33 cellular contexts compared by ENCODE assay signal in genomic region chr3:12388185-12388584, GRCh38.
"Had no signal": no experiment of that assay in that cellular context is flagged by ENCODE, and none has a peak within 500 bp of the region (broad histone marks: within the 10 kb centered on the region; RNA-seq: fewer than 3 reads in every experiment).

No MANE protein-coding gene starts in this region.

- H3K4me1 Mint-ChIP-seq: activated naive CD4-positive, alpha-beta T cell treated with anti-CD3 and anti-CD28 coated beads, Interleukin-2, amount 10 ng/mL, durations not matched to agents 7 days and 5 days; WTC11 had no signal

- H3K27ac Mint-ChIP-seq: activated CD4-positive, alpha-beta memory T cell treated with anti-CD3 and anti-CD28 coated beads, Interleukin-2, amount 10 ng/mL, durations not matched to agents 7 days and 5 days; activated CD4-positive, alpha-beta T cell treated with anti-CD3 and anti-CD28 coated beads, Interleukin-2, amount 10 ng/mL, durations not matched to agents 7 days and 5 days; activated CD8-positive, alpha-beta memory T cell treated with anti-CD3 and anti-CD28 coated beads, Interleukin-2, amount 10 ng/mL, durations not matched to agents 7 days and 5 days; activated naive CD4-positive, alpha-beta T cell treated with anti-CD3 and anti-CD28 coated beads, Interleukin-2, amount 10 ng/mL, durations not matched to agents 7 days and 5 days; activated naive CD4-positive, alpha-beta T cell treated with anti-CD3 and anti-CD28 coated beads, Interleukin-2, amount 50 U/mL, for 72 hours; activated naive CD8-positive, alpha-beta T cell treated with anti-CD3 and anti-CD28 coated beads, Interleukin-2, amount 10 ng/mL, durations not matched to agents 7 days and 5 days; activated T-helper 1 cell treated with anti-CD3 and anti-CD28 coated beads, Interleukin-12 subunit alpha, Interleukin-12 subunit beta, Interleukin-2, Interleukin-4 antibody, amounts not matched to agents 30 ng/mL and 10 ng/mL and 1 ng/mL, durations not matched to agents 14 hours and 24 hours and 36 hours; brain; WTC11 had no signal

- H3K9me3 ChIP-seq: ascending aorta, breast epithelium, colonic mucosa, esophagus squamous epithelium, gastroesophageal sphincter had no signal

- H3K9me3 Mint-ChIP-seq: activated CD4-positive, alpha-beta memory T cell treated with anti-CD3 and anti-CD28 coated beads, Interleukin-2, amount 10 ng/mL, durations not matched to agents 7 days and 5 days; activated naive CD4-positive, alpha-beta T cell treated with anti-CD3 and anti-CD28 coated beads, Interleukin-2, amount 10 ng/mL, durations not matched to agents 7 days and 5 days; WTC11 had no signal

- ATAC-seq: activated CD8-positive, alpha-beta memory T cell treated with anti-CD3 and anti-CD28 coated beads, Interleukin-2, amount 10 ng/mL, durations not matched to agents 7 days and 5 days; activated naive CD4-positive, alpha-beta T cell treated with anti-CD3 and anti-CD28 coated beads, Interleukin-2, amount 50 U/mL, for 72 hours; gastroesophageal sphincter; WTC11 had no signal

- H3K4me3 Mint-ChIP-seq: activated CD4-positive, alpha-beta memory T cell treated with anti-CD3 and anti-CD28 coated beads, Interleukin-2, amount 10 ng/mL, durations not matched to agents 7 days and 5 days; activated CD4-positive, alpha-beta T cell treated with anti-CD3 and anti-CD28 coated beads, Interleukin-2, amount 10 ng/mL, durations not matched to agents 7 days and 5 days; activated CD8-positive, alpha-beta memory T cell treated with anti-CD3 and anti-CD28 coated beads, Interleukin-2, amount 10 ng/mL, durations not matched to agents 7 days and 5 days; activated naive CD4-positive, alpha-beta T cell treated with anti-CD3 and anti-CD28 coated beads, Interleukin-2, amount 10 ng/mL, durations not matched to agents 7 days and 5 days; activated naive CD8-positive, alpha-beta T cell treated with anti-CD3 and anti-CD28 coated beads, Interleukin-2, amount 10 ng/mL, durations not matched to agents 7 days and 5 days; activated T-helper 1 cell treated with anti-CD3 and anti-CD28 coated beads, Interleukin-12 subunit alpha, Interleukin-12 subunit beta, Interleukin-2, Interleukin-4 antibody, amounts not matched to agents 30 ng/mL and 10 ng/mL and 1 ng/mL, durations not matched to agents 14 hours and 24 hours and 36 hours; brain; WTC11 had no signal

- H3K27me3 ChIP-seq: ascending aorta, breast epithelium, colonic mucosa, esophagus squamous epithelium, gastroesophageal sphincter had no signal

- DNase-seq: activated CD4-positive, alpha-beta memory T cell treated with anti-CD3 and anti-CD28 coated beads, Interleukin-2, amount 10 ng/mL, durations not matched to agents 7 days and 5 days; activated CD4-positive, alpha-beta T cell treated with anti-CD3 and anti-CD28 coated beads for 1 hour; activated CD4-positive, alpha-beta T cell treated with anti-CD3 and anti-CD28 coated beads for 4 hours; activated CD4-positive, alpha-beta T cell treated with anti-CD3 and anti-CD28 coated beads, Interleukin-2, amount 10 ng/mL, durations not matched to agents 7 days and 5 days; activated CD4-positive, alpha-beta T cell treated with anti-CD3 and anti-CD28 coated beads, Interleukin-2, amount 50 U/mL, for 4 hours; activated CD8-positive, alpha-beta memory T cell treated with anti-CD3 and anti-CD28 coated beads, Interleukin-2, amount 10 ng/mL, durations not matched to agents 7 days and 5 days; activated CD8-positive, alpha-beta memory T cell treated with anti-CD3 and anti-CD28 coated beads, Interleukin-2, amount 50 U/mL, for 4 hours; activated gamma-delta T cell; activated naive CD4-positive, alpha-beta T cell; activated naive CD4-positive, alpha-beta T cell treated with anti-CD3 and anti-CD28 coated beads, Interleukin-2, amount 10 ng/mL, durations not matched to agents 7 days and 5 days; activated naive CD8-positive, alpha-beta T cell treated with anti-CD3 and anti-CD28 coated beads, Interleukin-2, amount 10 ng/mL, durations not matched to agents 7 days and 5 days; activated T-cell treated with anti-CD3 and anti-CD28 coated beads, Interleukin-2, amount 50 U/mL, for 1 hour; activated T-cell treated with anti-CD3 and anti-CD28 coated beads, Interleukin-2, amount 50 U/mL, for 48 hours; central memory CD4-positive, alpha-beta T cell; cerebellar nuclear complex; colonic mucosa; effector CD8-positive, alpha-beta T cell; esophagus squamous epithelium; foreskin melanocyte; T-helper 2 cell had no signal

- H3K4me1 ChIP-seq: ascending aorta, breast epithelium, colonic mucosa, esophagus squamous epithelium, gastroesophageal sphincter had no signal

- H3K27ac ChIP-seq: ascending aorta, breast epithelium, cardiac muscle cell, colonic mucosa, epithelial cell of prostate, esophagus squamous epithelium, gastroesophageal sphincter, VCaP had no signal

- H3K4me3 ChIP-seq: ascending aorta, breast epithelium, cardiac muscle cell, colonic mucosa, esophagus squamous epithelium, gastroesophageal sphincter had no signal

- FAIRE-seq: endometrium, endothelial cell of umbilical vein, TTC549 had no signal

- H3K36me3 ChIP-seq: ascending aorta, breast epithelium, cardiac muscle cell, colonic mucosa, esophagus squamous epithelium, gastroesophageal sphincter had no signal
